ENCODE assay signal across 8 cellular contexts in the genomic region with DNA sequence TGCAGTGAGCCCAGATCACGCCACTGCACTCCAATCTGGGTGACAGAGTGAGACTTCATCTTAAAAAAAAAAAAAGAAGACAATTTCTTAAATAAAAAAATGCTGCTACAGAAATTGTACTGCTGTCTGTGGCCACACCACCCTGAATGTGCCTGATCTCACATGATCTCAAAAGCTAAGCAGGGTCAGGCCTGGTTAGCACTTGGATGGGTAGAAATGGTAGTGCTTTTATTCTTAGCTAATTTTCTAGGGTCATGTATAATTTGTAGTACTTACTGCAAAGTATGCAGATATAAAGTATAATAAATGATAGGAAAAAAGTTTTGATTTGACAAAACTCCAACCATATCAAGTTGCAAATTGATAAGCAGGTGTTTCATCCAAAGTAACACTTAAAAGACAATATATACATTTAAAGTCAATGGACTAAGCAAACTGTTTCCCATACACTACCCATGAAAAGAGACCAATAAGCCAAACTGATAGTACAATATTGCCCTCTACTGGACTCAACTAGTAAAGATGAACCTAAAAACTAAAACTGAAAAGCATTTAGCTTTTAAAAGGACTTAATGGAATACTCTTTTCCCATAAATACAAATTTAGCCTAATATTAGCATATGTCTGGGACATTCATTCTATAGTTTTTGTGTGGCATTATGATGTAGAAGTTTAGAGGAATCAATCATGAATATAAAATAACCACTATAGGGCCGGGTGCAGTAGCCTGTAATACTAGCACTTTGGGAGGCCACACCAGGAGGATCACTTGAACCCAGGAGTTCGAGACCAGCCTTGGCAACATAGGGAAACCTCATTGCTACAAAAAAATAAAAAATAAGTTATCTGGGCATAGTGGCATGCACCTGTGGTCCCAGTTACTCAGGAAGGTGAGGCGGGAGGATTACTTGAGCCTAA. TPM values are rescaled to one million over a fixed set of nuclear protein-coding genes. Genes with fewer than 3 reads are reported as not detected.
DNase-seq lines count a peak whose midpoint lies in the region; ATAC-seq, FAIRE-seq and TF ChIP-seq lines count a peak whose summit lies in the region.

No MANE protein-coding gene starts in this region.

- H3K36me3 Mint-ChIP-seq in astrocyte (ENCODE audit: low read depth, unreplicated experiment) (peaks cover 4% of the 10 kb centered on the region), type B pancreatic cell (no peaks in the 10 kb centered on the region)

- peak; percentile 56 for DNase-seq in DMS53 treated with DMSO at 0.1 percent for 48 hours (lab: John Stamatoyannopoulos, UW; ENCODE audit: unreplicated experiment)
- DNase-seq in NCI-H345 treated with DMSO at 0.1 percent for 48 hours (lab: John Stamatoyannopoulos, UW; ENCODE audit: unreplicated experiment) = peak; percentile 44
- DNase-seq in astrocyte (ENCODE audit: low read depth) = no peak
- DNase-seq in kidney glomerular epithelial cell (lab: John Stamatoyannopoulos, UW) = peak; percentile 78
- no peak for DNase-seq in type B pancreatic cell (ENCODE audit: extremely low spot score, unreplicated experiment)

- no peak overlapping the region for H3K27ac Mint-ChIP-seq in astrocyte (ENCODE audit: unreplicated experiment)
- H3K27ac Mint-ChIP-seq in type B pancreatic cell = no peak overlapping the region

- FAIRE-seq in astrocyte (lab: Jason Lieb, UNC) = peak; percentile 45

- H3K4me3 Mint-ChIP-seq in astrocyte (ENCODE audit: unreplicated experiment) (no peak overlapping the region), type B pancreatic cell (no peak overlapping the region)

- H3K79me2 ChIP-seq in astrocyte (ENCODE audit: insufficient read depth, low read length) = no peaks in the 10 kb centered on the region

- no peak overlapping the region for H3K4me2 ChIP-seq in astrocyte (ENCODE audit: low read length)

- peak; percentile 50 for TF ChIP-seq CTCF in astrocyte (IDR thresholded peaks at IDR 0.05; ENCODE audit: insufficient read depth, low read depth, low read length)
- peak; percentile 85 for TF ChIP-seq CTCF in type B pancreatic cell (conservative IDR thresholded peaks at IDR 0.05)

- no peaks in the 10 kb centered on the region for H3K4me1 ChIP-seq in astrocyte (ENCODE audit: insufficient read depth, low read length)

- no peaks in the 10 kb centered on the region for H3K27me3 ChIP-seq in astrocyte (ENCODE audit: insufficient read depth, low read length)

- no peak overlapping the region for H3K4me3 ChIP-seq in astrocyte (ENCODE audit: insufficient read depth, low read depth, low read length)

- H3K9me3 Mint-ChIP-seq in astrocyte (ENCODE audit: unreplicated experiment) = no peaks in the 10 kb centered on the region
- no peaks in the 10 kb centered on the region for H3K9me3 Mint-ChIP-seq in type B pancreatic cell

- H3K9ac ChIP-seq in astrocyte (ENCODE audit: low read length) = no peak overlapping the region

- no peak overlapping the region for H2AFZ ChIP-seq in astrocyte (ENCODE audit: low read depth, low read length)

- H3K4me1 Mint-ChIP-seq in astrocyte (ENCODE audit: low read depth, unreplicated experiment) (no peaks in the 10 kb centered on the region), type B pancreatic cell (ENCODE audit: unreplicated experiment) (no peaks in the 10 kb centered on the region)

- no peaks in the 10 kb centered on the region for H3K36me3 ChIP-seq in astrocyte (ENCODE audit: insufficient read depth, low read length)

- ATAC-seq in HG02938 (IDR thresholded peaks at IDR 0.05; ENCODE audit: unreplicated experiment) (peak; percentile 75), GM21619 (IDR thresholded peaks at IDR 0.05; ENCODE audit: unreplicated experiment) (no peak), HG02981 (IDR thresholded peaks at IDR 0.05; ENCODE audit: unreplicated experiment) (no peak)

- no peaks in the 10 kb centered on the region for H3K27me3 Mint-ChIP-seq in astrocyte (ENCODE audit: low read depth, unreplicated experiment)
- H3K27me3 Mint-ChIP-seq in type B pancreatic cell = no peaks in the 10 kb centered on the region

- no peaks in the 10 kb centered on the region for H3K9me3 ChIP-seq in astrocyte (ENCODE audit: insufficient read depth, low read depth, low read length)

- no peaks in the 10 kb centered on the region for H4K20me1 ChIP-seq in astrocyte (ENCODE audit: insufficient read depth, low read length)

- H3K27ac ChIP-seq in astrocyte (ENCODE audit: low read depth, low read length) = no peak overlapping the region

RNA-seq across cellular contexts. Expression of gene PEX13, which starts 18.6 kb away (rescaled TPM):
- 27.8 and 28.8 TPM in 2 replicates for total RNA-seq in astrocyte
- 28.9 and 31.6 TPM in 2 replicates for total RNA-seq in type B pancreatic cell (ENCODE audit: low replicate concordance)

RNA-seq across cellular contexts. Expression of gene PUS10, which starts 19.2 kb away (rescaled TPM):
- total RNA-seq in astrocyte (7.7 and 9.4 TPM in 2 replicates), type B pancreatic cell (ENCODE audit: low replicate concordance) (6.3 and 6.8 TPM in 2 replicates)

Comparison
In these comparisons a context has a peak if more than half of its experiments do, and no peak if none do; other contexts are left out.
1. DNase-seq: peak in DMS53 treated with DMSO at 0.1 percent for 48 hours (single experiment), NCI-H345 treated with DMSO at 0.1 percent for 48 hours (single experiment) and kidney glomerular epithelial cell (single experiment); none in astrocyte (single experiment) and type B pancreatic cell (single experiment).